Comparison of ENCODE assay signal across 23 cellular contexts in genomic region chr10:13871698-13872280, GRCh38.
DNase-seq lines count a peak whose midpoint lies in the region; ATAC-seq and TF ChIP-seq lines count a peak whose summit lies in the region.
"Had no signal": no experiment of that assay in that cellular context is flagged by ENCODE, and none has a peak within 500 bp of the region (broad histone marks: within the 10 kb centered on the region; RNA-seq: fewer than 3 reads in every experiment).

No MANE protein-coding gene starts in this region.

- no peak overlapping the region for H3K4me3 Mint-ChIP-seq in chondrocyte (ENCODE audit: unreplicated experiment)
- H3K4me3 Mint-ChIP-seq: activated CD4-positive, alpha-beta T cell treated with anti-CD3 and anti-CD28 coated beads for 36 hours; activated T-helper 1 cell treated with anti-CD3 and anti-CD28 coated beads, Interleukin-12 subunit alpha, Interleukin-12 subunit beta, Interleukin-2, Interleukin-4 antibody, amounts not matched to agents 30 ng/mL and 10 ng/mL and 1 ng/mL, durations not matched to agents 14 hours and 24 hours and 36 hours; mesothelial cell of epicardium; nephron; stimulated activated effector memory CD8-positive, alpha-beta T cell treated with anti-CD3 and anti-CD28 coated beads, Interleukin-12 subunit alpha, Interleukin-12 subunit beta, amount 100 ng/mL, for 72 hours had no signal

- no peaks in the 10 kb centered on the region for H3K9me3 Mint-ChIP-seq in chondrocyte (ENCODE audit: low read depth)
- H3K9me3 Mint-ChIP-seq: activated naive CD4-positive, alpha-beta T cell treated with anti-CD3 and anti-CD28 coated beads, Interleukin-2, amount 50 U/mL, for 72 hours; activated T-helper 1 cell treated with anti-CD3 and anti-CD28 coated beads, Interleukin-12 subunit alpha, Interleukin-12 subunit beta, Interleukin-2, Interleukin-4 antibody, amounts not matched to agents 30 ng/mL and 10 ng/mL and 1 ng/mL, durations not matched to agents 14 hours and 24 hours and 36 hours; mesothelial cell of epicardium; nephron; stimulated activated effector memory CD8-positive, alpha-beta T cell treated with anti-CD3 and anti-CD28 coated beads, Interleukin-12 subunit alpha, Interleukin-12 subunit beta, amount 100 ng/mL, for 72 hours had no signal

- TF ChIP-seq CTCF in left ventricle myocardium inferior (IDR thresholded peaks at IDR 0.05; ENCODE audit: borderline replicate concordance) = no peak
- no peak for TF ChIP-seq CTCF in chondrocyte (IDR thresholded peaks at IDR 0.05)
- no peak for TF ChIP-seq CTCF in mucosa of descending colon (IDR thresholded peaks at IDR 0.05)
- no peak for TF ChIP-seq CTCF in upper lobe of right lung (IDR thresholded peaks at IDR 0.05)

- H3K36me3 Mint-ChIP-seq in chondrocyte (ENCODE audit: low read depth) = peaks cover 9% of the 10 kb centered on the region
- H3K36me3 Mint-ChIP-seq: activated naive CD4-positive, alpha-beta T cell treated with anti-CD3 and anti-CD28 coated beads, Interleukin-2, amount 50 U/mL, for 72 hours; stimulated activated effector memory CD8-positive, alpha-beta T cell treated with anti-CD3 and anti-CD28 coated beads, Interleukin-12 subunit alpha, Interleukin-12 subunit beta, amount 100 ng/mL, for 72 hours had no signal

- DNase-seq in left ventricle myocardium inferior (no peak), left ventricle myocardium superior (no peak), chondrocyte (ENCODE audit: low spot score) (no peak), mucosa of descending colon (no peak), upper lobe of right lung (no peak), ureter (ENCODE audit: low spot score) (no peak)
- no peak for DNase-seq in activated CD4-positive, alpha-beta T cell treated with anti-CD3 and anti-CD28 coated beads, Interleukin-2, amount 50 U/mL, for 1 hour
- DNase-seq: activated CD4-positive, alpha-beta T cell treated with anti-CD3 and anti-CD28 coated beads for 36 hours; Caco-2; colonic mucosa; NCI-H1092; NCI-H2029; NCI-H345; stimulated activated CD4-positive, alpha-beta T cell treated with anti-CD3 and anti-CD28 coated beads, Interleukin-1b, Interleukin-23, amount 100 ng/mL, for 48 hours; transverse colon had no signal

- H3K27ac Mint-ChIP-seq in chondrocyte (ENCODE audit: unreplicated experiment) = peak overlapping the region; percentile 42
- H3K27ac Mint-ChIP-seq: activated CD4-positive, alpha-beta T cell treated with anti-CD3 and anti-CD28 coated beads for 36 hours; activated T-helper 1 cell treated with anti-CD3 and anti-CD28 coated beads, Interleukin-12 subunit alpha, Interleukin-12 subunit beta, Interleukin-2, Interleukin-4 antibody, amounts not matched to agents 30 ng/mL and 10 ng/mL and 1 ng/mL, durations not matched to agents 14 hours and 24 hours and 36 hours; mesothelial cell of epicardium; stimulated activated effector memory CD8-positive, alpha-beta T cell treated with anti-CD3 and anti-CD28 coated beads, Interleukin-12 subunit alpha, Interleukin-12 subunit beta, amount 100 ng/mL, for 72 hours had no signal

- no peaks in the 10 kb centered on the region for H3K27me3 Mint-ChIP-seq in chondrocyte (ENCODE audit: low read depth)
- H3K27me3 Mint-ChIP-seq: activated CD4-positive, alpha-beta T cell treated with anti-CD3 and anti-CD28 coated beads for 36 hours had no signal

- no peaks in the 10 kb centered on the region for H3K9me3 ChIP-seq in left ventricle myocardium inferior (replicated peaks)
- no peaks in the 10 kb centered on the region for H3K9me3 ChIP-seq in mucosa of descending colon
- no peaks in the 10 kb centered on the region for H3K9me3 ChIP-seq in upper lobe of right lung
- H3K9me3 ChIP-seq: Caco-2, colonic mucosa, prostate gland, transverse colon had no signal

- H3K36me3 ChIP-seq in left ventricle myocardium inferior = no peaks in the 10 kb centered on the region
- no peaks in the 10 kb centered on the region for H3K36me3 ChIP-seq in mucosa of descending colon (ENCODE audit: low read depth)
- H3K36me3 ChIP-seq in upper lobe of right lung = no peaks in the 10 kb centered on the region
- H3K36me3 ChIP-seq: colonic mucosa, prostate gland, transverse colon had no signal

- H3K4me3 ChIP-seq in left ventricle myocardium inferior (no peak overlapping the region), mucosa of descending colon (no peak overlapping the region), upper lobe of right lung (no peak overlapping the region)
- H3K4me3 ChIP-seq: colonic mucosa, prostate gland, skin epidermis, transverse colon had no signal

- ATAC-seq in left ventricle myocardium superior = no peak
- peak; percentile 7 for ATAC-seq in mucosa of descending colon
- peak; percentile 74 for ATAC-seq in upper lobe of right lung
- no peak for ATAC-seq in GM19328 (IDR thresholded peaks at IDR 0.05; ENCODE audit: unreplicated experiment)
- ATAC-seq: activated CD4-positive, alpha-beta T cell treated with anti-CD3 and anti-CD28 coated beads for 36 hours; activated naive CD4-positive, alpha-beta T cell treated with anti-CD3 and anti-CD28 coated beads, Interleukin-2, amount 50 U/mL, for 72 hours; stimulated activated effector memory CD8-positive, alpha-beta T cell treated with anti-CD3 and anti-CD28 coated beads, Interleukin-12 subunit alpha, Interleukin-12 subunit beta, amount 100 ng/mL, for 72 hours had no signal

- H3K4me1 Mint-ChIP-seq in chondrocyte (ENCODE audit: low read depth) = peaks cover 46% of the 10 kb centered on the region
- H3K4me1 Mint-ChIP-seq: stimulated activated effector memory CD8-positive, alpha-beta T cell treated with anti-CD3 and anti-CD28 coated beads, Interleukin-12 subunit alpha, Interleukin-12 subunit beta, amount 100 ng/mL, for 72 hours had no signal

- H3K27ac ChIP-seq in left ventricle myocardium inferior (replicated peaks) (peak overlapping the region; percentile 33), upper lobe of right lung (peak overlapping the region; percentile 24)
- H3K27ac ChIP-seq: colonic mucosa, prostate gland had no signal

- H3K4me1 ChIP-seq in left ventricle myocardium inferior = peaks cover 51% of the 10 kb centered on the region
- H3K4me1 ChIP-seq in mucosa of descending colon (ENCODE audit: low read depth) = no peaks in the 10 kb centered on the region
- peaks cover 10% of the 10 kb centered on the region for H3K4me1 ChIP-seq in upper lobe of right lung
- H3K4me1 ChIP-seq: colonic mucosa, prostate gland, transverse colon had no signal

- intact Hi-C loops in left ventricle myocardium inferior (cut with micrococcal nuclease) (no loop called here), left ventricle myocardium superior (cut with micrococcal nuclease) (no loop called here), mucosa of descending colon (cut with DNase I, micrococcal nuclease) (no loop called here), upper lobe of right lung (cut with DNase I) (no loop called here)

- no peaks in the 10 kb centered on the region for H3K27me3 ChIP-seq in left ventricle myocardium inferior (ENCODE audit: low read depth)
- no peaks in the 10 kb centered on the region for H3K27me3 ChIP-seq in upper lobe of right lung
- H3K27me3 ChIP-seq: colonic mucosa, transverse colon had no signal

Comparison
In these comparisons a context has a peak if more than half of its experiments do, and no peak if none do; other contexts are left out.
1. ATAC-seq: peak in mucosa of descending colon (single experiment) and upper lobe of right lung (single experiment); none in left ventricle myocardium superior (single experiment) and GM19328 (single experiment).